ENCODE assay signal across 23 cellular contexts in genomic region chr3:107103786-107104185, GRCh38.
A peak's percentile ranks its signal among the peaks of the same experiment; 100 is the strongest.
DNase-seq lines count a peak whose midpoint lies in the region; ATAC-seq, FAIRE-seq and TF ChIP-seq lines count a peak whose summit lies in the region.
"Had no signal": no experiment of that assay in that cellular context is flagged by ENCODE, and none has a peak within 500 bp of the region (broad histone marks: within the 10 kb centered on the region; RNA-seq: fewer than 3 reads in every experiment).

No MANE protein-coding gene starts in this region.

- no TSS peak for BruUV-seq in HepG2 (replicated peaks; lab: Mats Ljungman, UMichigan)

- no peaks in the 10 kb centered on the region for H3F3A ChIP-seq in Loucy (ENCODE audit: low read depth)

- no peak overlapping the region for H2BK20ac ChIP-seq in H9 (ENCODE audit: low read depth, low read length, poor library complexity, severe bottlenecking)

- no peak overlapping the region for H4K91ac ChIP-seq in H9 (ENCODE audit: insufficient read length, low read depth, low read length)

- no peak for TF ChIP-seq RAD21 in HepG2 (CRISPR knock-in tag; IDR thresholded peaks at IDR 0.05)

- no peaks in the 10 kb centered on the region for H3K4me1 ChIP-seq in HepG2 (ENCODE audit: insufficient read depth, low read length)
- no peaks in the 10 kb centered on the region for H3K4me1 ChIP-seq in right lobe of liver
- H3K4me1 ChIP-seq in Loucy (ENCODE audit: insufficient read depth, low read length, poor library complexity, severe bottlenecking), result no peaks in the 10 kb centered on the region
- no peaks in the 10 kb centered on the region for H3K4me1 ChIP-seq in H9 (ENCODE audit: insufficient read depth, low read length)
- H3K4me1 ChIP-seq: BE2C; BLaER1 treated with 17β-estradiol and CSF1 and Interleukin-3, amounts not matched to agents 10 nM and 100 nM had no signal

- peaks cover 3% of the 10 kb centered on the region in 2 experiments; a peak in 2 of 4 replicates for H3K4me1 Mint-ChIP-seq in H9
- H3K4me1 Mint-ChIP-seq in T-cell, result no peaks in the 10 kb centered on the region
- H3K4me1 Mint-ChIP-seq: CD14-positive monocyte; CD8-positive, alpha-beta memory T cell had no signal

- ATAC-seq in HepG2, result no peak
- no peak for ATAC-seq in right lobe of liver
- no peak for ATAC-seq in T-cell (replicated peaks in 1 of 4)
- ATAC-seq: GM12878 had no signal

- H2AFZ ChIP-seq in HepG2 (ENCODE audit: low read length) (no peak overlapping the region), Loucy (ENCODE audit: low read length) (no peak overlapping the region), H9 (ENCODE audit: low read length) (no peak overlapping the region)

- no peaks in the 10 kb centered on the region for H3K36me3 ChIP-seq in HepG2 (replicated peaks in 1 of 2; ENCODE audit: control insufficient read depth in 1 of 2, insufficient read depth in 2 of 2, low read length in 2 of 2)
- H3K36me3 ChIP-seq in right lobe of liver, result no peaks in the 10 kb centered on the region
- H3K36me3 ChIP-seq in Loucy (ENCODE audit: insufficient read depth, low read length), result no peaks in the 10 kb centered on the region
- H3K36me3 ChIP-seq in brain microvascular endothelial cell (replicated peaks), result no peaks in the 10 kb centered on the region
- H3K36me3 ChIP-seq: BE2C; BLaER1 treated with 17β-estradiol and CSF1 and Interleukin-3, amounts not matched to agents 10 nM and 100 nM had no signal

- in situ Hi-C loops in HepG2 (cut with HindIII; ENCODE audit: extremely low pct_ligation_motif_present, low pct_unique_long_range_greater_than_20kb) (no loop called here), brain microvascular endothelial cell (cut with HindIII; ENCODE audit: low pct_ligation_motif_present, low sequenced_read_pairs) (no loop called here)

- no peak overlapping the region for H2BK5ac ChIP-seq in H9 (ENCODE audit: insufficient read length, low read length)

- no peak overlapping the region for H4K5ac ChIP-seq in H9 (ENCODE audit: insufficient read length, low read depth, low read length)

- no peak overlapping the region for H2BK12ac ChIP-seq in H9 (ENCODE audit: insufficient read length, low read depth, low read length)

- no peak overlapping the region for H3K4me3 ChIP-seq in HepG2 (replicated peaks in 1 of 3; ENCODE audit: insufficient read depth in 1 of 3, low read depth in 2 of 3, low read length in 3 of 3)
- no peak overlapping the region for H3K4me3 ChIP-seq in right lobe of liver
- H3K4me3 ChIP-seq in Loucy (ENCODE audit: low read length, poor library complexity, severe bottlenecking), result no peak overlapping the region
- H3K4me3 ChIP-seq in brain microvascular endothelial cell (ENCODE audit: low read depth, low read length), result no peak overlapping the region
- H3K4me3 ChIP-seq: BLaER1 treated with 17β-estradiol and CSF1 and Interleukin-3, amounts not matched to agents 10 nM and 100 nM; GM12878 had no signal

- no peaks in the 10 kb centered on the region for H3K23me2 ChIP-seq in H9 (ENCODE audit: insufficient read length, low read depth, low read length, poor library complexity, severe bottlenecking)

- no peak for FAIRE-seq in HepG2 (lab: Jason Lieb, UNC)
- FAIRE-seq: A204.1, G401.6, GM12878, GM19239 had no signal

- no peak for TF ChIP-seq CTCF in HepG2 (CRISPR knock-in tag; IDR thresholded peaks at IDR 0.05)
- TF ChIP-seq CTCF in right lobe of liver (IDR thresholded peaks at IDR 0.05), result no peak
- TF ChIP-seq CTCF in Loucy (conservative IDR thresholded peaks at IDR 0.05; ENCODE audit: low read length), result 0 out of 2 replicates have a peak, but pooled peaks have one; percentile 10
- TF ChIP-seq CTCF in brain microvascular endothelial cell (IDR thresholded peaks at IDR 0.05; ENCODE audit: low read depth, low read length, missing control alignments), result peak; percentile 8
- TF ChIP-seq CTCF in H9 (conservative IDR thresholded peaks at IDR 0.05), result no peak

- H3K18ac ChIP-seq in H9 (ENCODE audit: insufficient read length, low read depth, low read length), result no peak overlapping the region

- H2BK120ac ChIP-seq in H9 (ENCODE audit: low read depth, low read length, poor library complexity, severe bottlenecking), result no peak overlapping the region

- TF ChIP-seq EP300 in HepG2 (IDR thresholded peaks at IDR 0.05; ENCODE audit: low read depth in 2 of 2, low read length in 2 of 2) (no peak), HepG2 (CRISPR knock-in tag; IDR thresholded peaks at IDR 0.05; ENCODE audit: borderline replicate concordance) (no peak)

- no peak for DNase-seq in HepG2 (ENCODE audit: low spot score)
- DNase-seq in right lobe of liver, result no peak
- DNase-seq in brain microvascular endothelial cell, result no peak
- DNase-seq in H9, result no peak
- no peak for DNase-seq in T-cell
- DNase-seq in cerebellar cortex (ENCODE audit: low spot score), result no peak
- DNase-seq: AML-193; BE2C; CD4-positive, alpha-beta T cell; CD8-positive, alpha-beta memory T cell; DMS153; DND-41; GOT3; H7; HFFc6 had no signal

- H3K27ac ChIP-seq in HepG2 (ENCODE audit: extremely low read length, insufficient read depth, low read length) (no peak overlapping the region), right lobe of liver (no peak overlapping the region), brain microvascular endothelial cell (no peak overlapping the region), H9 (ENCODE audit: insufficient read length, low read depth, low read length) (no peak overlapping the region)
- H3K27ac ChIP-seq: 22Rv1; BLaER1 treated with 17β-estradiol and CSF1 and Interleukin-3, amounts not matched to agents 10 nM and 100 nM had no signal

- H3K27me3 ChIP-seq in HepG2 (ENCODE audit: control insufficient read depth in 1 of 2, insufficient read depth in 2 of 2, low read length in 2 of 2), result no peaks in the 10 kb centered on the region; a peak in 1 of 5 replicates
- H3K27me3 ChIP-seq in right lobe of liver, result no peaks in the 10 kb centered on the region
- H3K27me3 ChIP-seq in Loucy (ENCODE audit: insufficient read depth, low read length, poor library complexity, severe bottlenecking), result no peaks in the 10 kb centered on the region
- no peaks in the 10 kb centered on the region for H3K27me3 ChIP-seq in brain microvascular endothelial cell (replicated peaks)
- no peaks in the 10 kb centered on the region for H3K27me3 ChIP-seq in H9 (ENCODE audit: insufficient read depth, low read length)
- H3K27me3 ChIP-seq: BE2C; BLaER1 treated with 17β-estradiol and CSF1 and Interleukin-3, amounts not matched to agents 10 nM and 100 nM had no signal

- no peak overlapping the region for H3K56ac ChIP-seq in H9 (ENCODE audit: insufficient read length, low read depth, low read length)

- no peak overlapping the region for H4K8ac ChIP-seq in H9 (replicated peaks; ENCODE audit: insufficient read length, low read depth, low read length)

- TF ChIP-seq POLR2A in HepG2 (IDR thresholded peaks at IDR 0.05; ENCODE audit: insufficient read depth in 1 of 2, low read depth in 2 of 2, low read length in 2 of 2) (no peak), right lobe of liver (IDR thresholded peaks at IDR 0.05) (no peak)

- no peak overlapping the region for H3K14ac ChIP-seq in H9 (ENCODE audit: insufficient read depth, low read length)

- H3K79me1 ChIP-seq in H9 (ENCODE audit: insufficient read depth, low read depth, low read length, poor library complexity, severe bottlenecking), result no peaks in the 10 kb centered on the region

- H2AK5ac ChIP-seq in H9 (ENCODE audit: insufficient read length, low read length), result no peak overlapping the region

- peaks cover 0 to 32% (median 15%) of the 10 kb centered on the region in 3 experiments; a peak in 5 of 7 replicates for H3K36me3 Mint-ChIP-seq in H9 (ENCODE audit: insufficient read depth in 1 of 3, low read depth in 3 of 3)
- no peaks in the 10 kb centered on the region for H3K36me3 Mint-ChIP-seq in T-cell
- H3K36me3 Mint-ChIP-seq: CD14-positive monocyte had no signal

- H3K9ac ChIP-seq in HepG2 (ENCODE audit: insufficient read depth, low read depth, low read length) (no peak overlapping the region), Loucy (ENCODE audit: low read depth, low read length, poor library complexity, severe bottlenecking) (no peak overlapping the region), H9 (ENCODE audit: extremely low read depth, insufficient read length, low read length) (no peak overlapping the region)
- H3K9ac ChIP-seq: BLaER1 treated with 17β-estradiol and CSF1 and Interleukin-3, amounts not matched to agents 10 nM and 100 nM had no signal

- POLR2A ChIA-PET in HepG2 (lab: Yijun Ruan, JAX) (no interaction called here), T-cell (lab: Charles Lee) (interaction anchor here in 1 of 2 donors (0.6 kb wide), 1 partner anchor 444 kb away, joined by 3 read pairs; no protein-coding TSS in a partner anchor)

- no CpG with 5 or more reads among the region's 2 CpGs for WGBS in HepG2 (ENCODE audit: low lambda C conversion rate)
- WGBS in right lobe of liver (ENCODE audit: insufficient coverage, low coverage, low lambda C conversion rate, missing lambda C conversion rate), result no CpG with 5 or more reads among the region's 2 CpGs
- WGBS in H9 (ENCODE audit: extremely low coverage, insufficient read length, low lambda C conversion rate), result no CpG with 5 or more reads among the region's 2 CpGs

- H3K79me2 ChIP-seq in HepG2 (ENCODE audit: insufficient read depth, low read length) (no peaks in the 10 kb centered on the region), Loucy (ENCODE audit: insufficient read depth, low read length) (no peaks in the 10 kb centered on the region), H9 (ENCODE audit: insufficient read depth, low read length) (no peaks in the 10 kb centered on the region)

- no peaks in the 10 kb centered on the region for H4K20me1 ChIP-seq in HepG2 (ENCODE audit: insufficient read depth, low read length)
- H4K20me1 ChIP-seq in Loucy (ENCODE audit: insufficient read depth, low read length, poor library complexity, severe bottlenecking), result no peaks in the 10 kb centered on the region
- no peaks in the 10 kb centered on the region for H4K20me1 ChIP-seq in H9 (ENCODE audit: control insufficient read depth, insufficient read depth, insufficient read length)
- H4K20me1 ChIP-seq: BLaER1 treated with 17β-estradiol and CSF1 and Interleukin-3, amounts not matched to agents 10 nM and 100 nM had no signal

- CTCF ChIA-PET in HepG2 (lab: Yijun Ruan, JAX; ENCODE audit: low intra/inter-chr PET ratio, low total read pairs) (no interaction called here), T-cell (lab: Charles Lee) (no interaction called here)

- no peak overlapping the region for H3K4ac ChIP-seq in H9 (ENCODE audit: low read depth, low read length)

- intact Hi-C loops in HepG2 (cut with micrococcal nuclease; ENCODE audit: unreplicated experiment), result no loop called here
- intact Hi-C loops in right lobe of liver (cut with DNase I), result no loop called here

- H3K4me3 Mint-ChIP-seq in H9 (no peak overlapping the region), T-cell (no peak overlapping the region)
- H3K4me3 Mint-ChIP-seq: CD14-positive monocyte; CD4-positive, alpha-beta T cell; CD8-positive, alpha-beta memory T cell; HFFc6 had no signal

- H2BK15ac ChIP-seq in H9 (ENCODE audit: low read depth, low read length), result no peak overlapping the region

- H3K27me3 Mint-ChIP-seq in H9 (ENCODE audit: low read depth), result no peaks in the 10 kb centered on the region
- H3K27me3 Mint-ChIP-seq in T-cell, result peaks cover 1 to 12% of the 10 kb centered on the region in 2 donors
- H3K27me3 Mint-ChIP-seq: CD4-positive, alpha-beta T cell had no signal

- no peak overlapping the region for H3K4me2 ChIP-seq in HepG2 (ENCODE audit: low read depth, low read length)
- H3K4me2 ChIP-seq in Loucy (ENCODE audit: low read depth, low read length, poor library complexity, severe bottlenecking), result no peak overlapping the region
- no peak overlapping the region for H3K4me2 ChIP-seq in H9 (ENCODE audit: insufficient read depth, insufficient read length, low read length)
- H3K4me2 ChIP-seq: BLaER1 treated with 17β-estradiol and CSF1 and Interleukin-3, amounts not matched to agents 10 nM and 100 nM had no signal

- no peak overlapping the region for H3T11ph ChIP-seq in H9 (ENCODE audit: low read length)

- H3K23ac ChIP-seq in H9 (ENCODE audit: insufficient read length, low read depth, low read length), result no peak overlapping the region

- peaks cover 9% of the 10 kb centered on the region for H3K9me3 ChIP-seq in HepG2 (ENCODE audit: low read length)
- no peaks in the 10 kb centered on the region for H3K9me3 ChIP-seq in right lobe of liver
- H3K9me3 ChIP-seq in Loucy (ENCODE audit: insufficient read depth, low read depth, low read length), result no peaks in the 10 kb centered on the region
- no peaks in the 10 kb centered on the region for H3K9me3 ChIP-seq in H9 (ENCODE audit: control insufficient read depth, low read depth, low read length)
- H3K9me3 ChIP-seq: BE2C had no signal

- H3K9me2 ChIP-seq in Loucy (replicated peaks; ENCODE audit: low read depth, low read length), result no peaks in the 10 kb centered on the region

- H3K9me3 Mint-ChIP-seq in H9 (peaks cover 21 to 23% of the 10 kb centered on the region in 2 experiments), T-cell (no peaks in the 10 kb centered on the region)
- H3K9me3 Mint-ChIP-seq: CD4-positive, alpha-beta T cell had no signal

- no peak overlapping the region for H3K27ac Mint-ChIP-seq in H9
- no peak overlapping the region for H3K27ac Mint-ChIP-seq in T-cell
- H3K27ac Mint-ChIP-seq: CD14-positive monocyte; CD4-positive, alpha-beta T cell; CD8-positive, alpha-beta memory T cell; HFFc6 had no signal

Comparison
In these comparisons a context has a peak if more than half of its experiments do, and no peak if none do; other contexts are left out.
1. CTCF ChIP-seq: peak in Loucy (single experiment) and brain microvascular endothelial cell (single experiment); none in HepG2 (single experiment), right lobe of liver (0 of 4) and H9 (single experiment).